Comparison of ENCODE assay signal across 28 cellular contexts in genomic region chr2:52423655-52424054, GRCh38.
"Had no signal": no experiment of that assay in that cellular context is flagged by ENCODE, and none has a peak within 500 bp of the region (broad histone marks: within the 10 kb centered on the region; RNA-seq: fewer than 3 reads in every experiment).

No MANE protein-coding gene starts in this region.

- H3K9me3 ChIP-seq: colonic mucosa, esophagus squamous epithelium, gastrocnemius medialis, lower lobe of right lung had no signal

- H3K27ac Mint-ChIP-seq: dendritic cell treated with granulocyte-macrophage colony-stimulating factor and Interleukin-4, amounts not matched to agents 40 ng/mL and 50 ng/mL, for 4 days; effector memory CD8-positive, alpha-beta T cell; endodermal cell; immature natural killer cell; naive thymus-derived CD4-positive, alpha-beta T cell had no signal

- H3K27ac ChIP-seq: colonic mucosa, epithelial cell of prostate, esophagus squamous epithelium, gastrocnemius medialis, heart right ventricle, left lung, lower lobe of right lung had no signal

- H3K4me3 Mint-ChIP-seq: dendritic cell treated with granulocyte-macrophage colony-stimulating factor and Interleukin-4, amounts not matched to agents 40 ng/mL and 50 ng/mL, for 4 days; effector memory CD8-positive, alpha-beta T cell; endodermal cell; immature natural killer cell; naive thymus-derived CD4-positive, alpha-beta T cell had no signal

- H3K4me1 Mint-ChIP-seq: immature natural killer cell; naive thymus-derived CD4-positive, alpha-beta T cell had no signal

- H3K27me3 ChIP-seq: colonic mucosa, esophagus squamous epithelium, gastrocnemius medialis, heart right ventricle, left lung had no signal

- DNase-seq: colonic mucosa; cortex of kidney; effector CD8-positive, alpha-beta T cell; effector memory CD8-positive, alpha-beta T cell; endodermal cell; erythroblast; esophagus squamous epithelium; foreskin fibroblast; foreskin melanocyte; gastrocnemius medialis; glutamatergic neuron; head of caudate nucleus; heart right ventricle; hypothalamus; immature natural killer cell; islet precursor cell; kidney; kidney glomerular epithelial cell; left colon; left lung; left ventricle myocardium superior; lower lobe of right lung; mesenchymal stem cell; midbrain; naive thymus-derived CD4-positive, alpha-beta T cell had no signal

- H3K36me3 ChIP-seq: colonic mucosa, esophagus squamous epithelium, gastrocnemius medialis, heart right ventricle, left lung, lower lobe of right lung had no signal

- ATAC-seq: effector memory CD8-positive, alpha-beta T cell; esophagus mucosa; gastrocnemius medialis; heart right ventricle; left colon; left lung; left ventricle myocardium superior; lower lobe of right lung; naive thymus-derived CD4-positive, alpha-beta T cell had no signal

- H3K4me3 ChIP-seq: colonic mucosa, esophagus squamous epithelium, gastrocnemius medialis, heart right ventricle, left lung, lower lobe of right lung had no signal

- H3K27me3 Mint-ChIP-seq: dendritic cell treated with granulocyte-macrophage colony-stimulating factor and Interleukin-4, amounts not matched to agents 40 ng/mL and 50 ng/mL, for 4 days; effector memory CD8-positive, alpha-beta T cell; naive thymus-derived CD4-positive, alpha-beta T cell had no signal

- H3K4me1 ChIP-seq: colonic mucosa, esophagus squamous epithelium, gastrocnemius medialis, heart right ventricle, left lung, lower lobe of right lung had no signal

- H3K36me3 Mint-ChIP-seq: immature natural killer cell; naive thymus-derived CD4-positive, alpha-beta T cell had no signal
